Comparison of ENCODE assay signal across 15 cellular contexts in genomic region chr3:185797108-185797881, GRCh38. TPM values are rescaled to one million over a fixed set of nuclear protein-coding genes. Genes with fewer than 3 reads are reported as not detected.
DNase-seq lines count a peak whose midpoint lies in the region; ATAC-seq, FAIRE-seq and TF ChIP-seq lines count a peak whose summit lies in the region.
"Had no signal": no experiment of that assay in that cellular context is flagged by ENCODE, and none has a peak within 500 bp of the region (broad histone marks: within the 10 kb centered on the region; RNA-seq: fewer than 3 reads in every experiment).

No MANE protein-coding gene starts in this region.

- no peaks in the 10 kb centered on the region for H3K27me3 Mint-ChIP-seq in chondrocyte (ENCODE audit: low read depth)

- H3K27ac ChIP-seq in A549 = 0 out of 6 replicates have a peak overlapping the region, but pooled peaks of 1 of the 2 experiments have one; percentile 8
- peak overlapping the region; percentile 24 to 60 for H3K27ac ChIP-seq in mucosa of rectum (ENCODE audit: low read depth in 2 of 2, low read length in 2 of 2)
- no peak overlapping the region for H3K27ac ChIP-seq in tibial nerve
- H3K27ac ChIP-seq: parathyroid adenoma had no signal

- peak overlapping the region; percentile 71 for H3K4me2 ChIP-seq in A549

- whole genome bisulfite sequencing in A549 (ENCODE audit: missing lambda C conversion rate) = 69% methylated on average over 8 of the region's 8 CpGs
- WGBS in tibial nerve, 2 donors = 74 to 79% methylated on average over 8 of the region's 8 CpGs

- H3K27ac Mint-ChIP-seq in chondrocyte (ENCODE audit: unreplicated experiment) = peak overlapping the region; percentile 72
- H3K27ac Mint-ChIP-seq: activated naive CD8-positive, alpha-beta T cell treated with anti-CD3 and anti-CD28 coated beads for 36 hours had no signal

- H3K9ac ChIP-seq in mucosa of rectum (ENCODE audit: low read depth in 1 of 2, low read length in 2 of 2) = peak overlapping the region in 1 of 2 donors; percentile 0
- H3K9ac ChIP-seq: parathyroid adenoma had no signal

- H3K4me1 Mint-ChIP-seq in chondrocyte (ENCODE audit: low read depth) = peaks cover 47% of the 10 kb centered on the region

- no peak for TF ChIP-seq RAD21 in A549 (conservative IDR thresholded peaks at IDR 0.05 in 1 of 2, IDR thresholded peaks at IDR 0.05 in 1 of 2)

- peak; percentile 58 to 60; a peak in 5 of 6 replicates for ATAC-seq in A549

- no peaks in the 10 kb centered on the region; the same call in 1 of the 2 replicates for H3K36me3 ChIP-seq in MG63
- no peaks in the 10 kb centered on the region for H3K36me3 ChIP-seq in mucosa of rectum (ENCODE audit: control insufficient read depth in 2 of 2, insufficient read depth in 2 of 2, low read length in 2 of 2)
- H3K36me3 ChIP-seq in tibial nerve = no peaks in the 10 kb centered on the region

- H3K27me3 ChIP-seq in MG63 (no peaks in the 10 kb centered on the region), mucosa of rectum (ENCODE audit: control insufficient read depth in 2 of 2, insufficient read depth in 2 of 2, low read length in 2 of 2) (no peaks in the 10 kb centered on the region), tibial nerve (no peaks in the 10 kb centered on the region)

- FAIRE-seq in A549 (lab: Jason Lieb, UNC) = no peak
- FAIRE-seq: G401.6, small intestine had no signal

- no peaks in the 10 kb centered on the region for H3K9me3 ChIP-seq in A549
- no peaks in the 10 kb centered on the region; the same call in 1 of the 2 replicates for H3K9me3 ChIP-seq in MG63
- H3K9me3 ChIP-seq in mucosa of rectum (ENCODE audit: control insufficient read depth in 2 of 2, low read length in 2 of 2) = no peaks in the 10 kb centered on the region
- H3K9me3 ChIP-seq in tibial nerve = no peaks in the 10 kb centered on the region

- no peak for DNase-seq in A549 (ENCODE audit: low read depth in 1 of 2, low spot score in 1 of 2)
- DNase-seq in MG63 = peak; percentile 25
- DNase-seq in chondrocyte (ENCODE audit: low spot score) = no peak
- DNase-seq in tibial nerve (ENCODE audit: low spot score in 2 of 2) = no peak
- DNase-seq in NCI-H1930 (lab: John Stamatoyannopoulos, UW) = no peak
- no peak for DNase-seq in activated CD4-positive, CD25-positive, alpha-beta regulatory T cell treated with anti-CD3 and anti-CD28 coated beads, Interleukin-2, amount 50 U/mL, for 72 hours
- no peak for DNase-seq in NCI-H146 treated with DMSO at 0.1 percent for 48 hours (lab: John Stamatoyannopoulos, UW; ENCODE audit: unreplicated experiment)
- DNase-seq: activated CD4-positive, alpha-beta T cell treated with anti-CD3 and anti-CD28 coated beads, Interleukin-2, amount 50 U/mL, for 48 hours; activated naive CD8-positive, alpha-beta T cell treated with anti-CD3 and anti-CD28 coated beads for 36 hours; activated T-cell treated with anti-CD3 and anti-CD28 coated beads, Interleukin-2, amount 50 U/mL, for 48 hours; caudate nucleus had no signal

- no peak for TF ChIP-seq EP300 in A549 (IDR thresholded peaks at IDR 0.05)
- TF ChIP-seq EP300 in tibial nerve (IDR thresholded peaks at IDR 0.05) = no peak

- H3K36me3 Mint-ChIP-seq in chondrocyte (ENCODE audit: low read depth) = no peaks in the 10 kb centered on the region
- H3K36me3 Mint-ChIP-seq: activated naive CD8-positive, alpha-beta T cell treated with anti-CD3 and anti-CD28 coated beads for 36 hours had no signal

- H3K4me1 ChIP-seq in A549 (peaks cover 25% of the 10 kb centered on the region), mucosa of rectum (ENCODE audit: control insufficient read depth in 2 of 2, insufficient read depth in 2 of 2, low read length in 2 of 2) (peaks cover 2 to 30% of the 10 kb centered on the region in 2 donors), tibial nerve (no peaks in the 10 kb centered on the region)
- H3K4me1 ChIP-seq: parathyroid adenoma had no signal

- no peaks in the 10 kb centered on the region for H3K9me3 Mint-ChIP-seq in chondrocyte (ENCODE audit: low read depth)
- H3K9me3 Mint-ChIP-seq: activated naive CD8-positive, alpha-beta T cell treated with anti-CD3 and anti-CD28 coated beads for 36 hours had no signal

- H3K4me3 ChIP-seq in A549 (no peak overlapping the region), MG63 (no peak overlapping the region), mucosa of rectum (ENCODE audit: low read length in 2 of 2) (no peak overlapping the region), tibial nerve (no peak overlapping the region)

- no peak overlapping the region for H3K4me3 Mint-ChIP-seq in chondrocyte (ENCODE audit: unreplicated experiment)
- H3K4me3 Mint-ChIP-seq: activated naive CD8-positive, alpha-beta T cell treated with anti-CD3 and anti-CD28 coated beads for 36 hours had no signal

- TF ChIP-seq CTCF in A549 (IDR thresholded peaks at IDR 0.05) (no peak), chondrocyte (IDR thresholded peaks at IDR 0.05) (no peak), tibial nerve (IDR thresholded peaks at IDR 0.05) (no peak)

- CTCF ChIA-PET in A549 (lab: Yijun Ruan, JAX) = interaction anchor here (1.0 to 1.8 kb wide), 4 partner anchors 10 to 146 kb away, joined by 3 to 5 read pairs (median 4); no protein-coding TSS in a partner anchor

- POLR2A ChIA-PET in A549 (lab: Yijun Ruan, JAX) = interaction anchor here (0.6 kb wide), 1 partner anchor 140 kb away, joined by 5 read pairs; the partner anchor contains the start of gene TRA2B

- TF ChIP-seq POLR2A in A549 (IDR thresholded peaks at IDR 0.05; ENCODE audit: low read length) = no peak
- TF ChIP-seq POLR2A in tibial nerve (IDR thresholded peaks at IDR 0.05) = no peak

TF ChIP-seq in A549, 52 proteins besides CTCF, POLR2A, EP300 and RAD21:
- TF ChIP-seq KDM1A (IDR thresholded peaks at IDR 0.05; ENCODE audit: low read depth) (no peak), JUN (IDR thresholded peaks at IDR 0.05) (no peak), CHD2 (IDR thresholded peaks at IDR 0.05; ENCODE audit: low read length, partially characterized antibody) (no peak), REST (IDR thresholded peaks at IDR 0.05) (no peak), SREBF2 (IDR thresholded peaks at IDR 0.05) (no peak), ZNF302 (CRISPR knock-in tag; IDR thresholded peaks at IDR 0.05) (no peak)

RNA-seq across cellular contexts. Expression of gene IGF2BP2, which starts 27.5 kb away (rescaled TPM):
- 2.2 and 4.6 TPM in 2 replicates for polyA plus RNA-seq in A549 (2011; rRNA removed)
- polyA plus RNA-seq in A549 (2012; cell fraction: cytosol; rRNA removed) = 0.62 and 1.0 TPM in 2 replicates
- polyA plus RNA-seq in A549 (2012; cell fraction: nucleus; rRNA removed) = 0.95 and 2.5 TPM in 2 replicates
- polyA plus RNA-seq in A549 (2017; fragmentation: RNase III; extraction: RNeasy Plus Mini Kit Qiagen cat#74134 plus additional on column Dnase treatment) = 6.1 to 7.6 TPM (median 6.5 TPM) in 3 replicates
- polyA minus RNA-seq in A549 (2011; rRNA and poly(A)+ RNA removed) = 4.7 and 6.8 TPM in 2 replicates
- total RNA-seq in MG63 (2014; rRNA removed; shearing (Covaris generic); ENCODE audit: low replicate concordance) = 26.2 and 49.3 TPM in 2 replicates
- 60.8 to 68.8 TPM (median 62.1 TPM) in 3 replicates for total RNA-seq in chondrocyte
- total RNA-seq in tibial nerve = 10 to 100 TPM; 29.3 to 49.8 (median 41.8) TPM

Comparison
In these comparisons a context has a peak if more than half of its experiments do, and no peak if none do; other contexts are left out.
1. H3K27ac ChIP-seq: peak in mucosa of rectum (2 of 2); none in tibial nerve (0 of 4).